Comparison of ENCODE assay signal across 8 cellular contexts in the genomic region with DNA sequence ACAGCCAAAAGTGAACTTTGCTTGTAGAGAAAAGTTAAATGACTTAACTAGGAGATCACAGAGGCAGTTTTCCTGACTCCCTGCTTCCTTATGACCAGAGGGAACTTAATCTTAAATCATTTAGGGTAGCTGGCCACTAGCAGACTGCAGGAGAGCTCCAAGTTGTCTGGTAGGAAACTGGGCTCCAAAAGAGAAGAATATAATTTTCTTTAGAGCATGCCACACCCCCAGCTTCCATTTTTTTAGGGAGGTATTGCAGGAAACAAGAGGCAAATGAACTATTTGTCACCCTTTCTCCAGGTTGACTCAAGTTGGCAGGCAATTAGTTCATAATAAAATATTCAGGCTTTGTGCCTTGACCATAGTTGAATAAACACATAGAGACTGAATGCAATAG. TPM values are rescaled to one million over a fixed set of nuclear protein-coding genes. Genes with fewer than 3 reads are reported as not detected.
DNase-seq lines count a peak whose midpoint lies in the region; ATAC-seq lines count a peak whose summit lies in the region.

No MANE protein-coding gene starts in this region.

- H3K27me3 ChIP-seq in mucosa of stomach (ENCODE audit: control insufficient read depth, insufficient read depth, low read length) = no peaks in the 10 kb centered on the region

- H3K27me3 Mint-ChIP-seq in central memory CD8-positive, alpha-beta T cell = no peaks in the 10 kb centered on the region

- H3K9ac ChIP-seq in mucosa of stomach (ENCODE audit: low read length) = peak overlapping the region; percentile 93

- H3K4me3 ChIP-seq in mucosa of stomach (ENCODE audit: low read length) = peak overlapping the region; percentile 56

- peak overlapping the region; percentile 92 for H3K4me3 Mint-ChIP-seq in central memory CD8-positive, alpha-beta T cell

- H3K36me3 Mint-ChIP-seq in central memory CD8-positive, alpha-beta T cell (ENCODE audit: insufficient read depth) = peaks cover 24% of the 10 kb centered on the region

- DNase-seq in AG08395 (ENCODE audit: low spot score) (peak; percentile 11), KG1 (lab: John Stamatoyannopoulos, UW) (peak; percentile 14), mesenteric fat pad (ENCODE audit: low spot score) (no peak), globus pallidus (ENCODE audit: low spot score) (no peak), NCI-H1417 treated with DMSO at 0.1 percent for 48 hours (lab: John Stamatoyannopoulos, UW) (no peak)
- no peak for DNase-seq in central memory CD8-positive, alpha-beta T cell (ENCODE audit: low spot score in 2 of 2)

- H3K4me1 Mint-ChIP-seq in central memory CD8-positive, alpha-beta T cell = peaks cover 50% of the 10 kb centered on the region

- H3K27ac Mint-ChIP-seq in central memory CD8-positive, alpha-beta T cell (ENCODE audit: low read depth) = peak overlapping the region; percentile 98

- no peaks in the 10 kb centered on the region for H3K4me1 ChIP-seq in mucosa of stomach (ENCODE audit: control insufficient read depth, insufficient read depth, low read length)

- H3K9me3 ChIP-seq in mucosa of stomach (ENCODE audit: control insufficient read depth, low read length) = no peaks in the 10 kb centered on the region

- no peak for ATAC-seq in central memory CD8-positive, alpha-beta T cell (replicated peaks; ENCODE audit: extremely low read depth, poor library complexity, severe bottlenecking)
- no peak for ATAC-seq in HG03039 (IDR thresholded peaks at IDR 0.05; ENCODE audit: unreplicated experiment)

- H3K9me3 Mint-ChIP-seq in central memory CD8-positive, alpha-beta T cell = no peaks in the 10 kb centered on the region

- H3K36me3 ChIP-seq in mucosa of stomach (ENCODE audit: control insufficient read depth, insufficient read depth, low read length) = no peaks in the 10 kb centered on the region

RNA-seq across cellular contexts. Expression of a gene that starts 2.6 kb away (rescaled TPM):
- 7.7 TPM for total RNA-seq in mesenteric fat pad

RNA-seq across cellular contexts. Expression of a gene that starts 2.9 kb away (rescaled TPM):
- total RNA-seq in mesenteric fat pad = 0.32 TPM

Comparison
In these comparisons a context has a peak if more than half of its experiments do, and no peak if none do; other contexts are left out.
1. DNase-seq: peak in AG08395 (single experiment) and KG1 (single experiment); none in central memory CD8-positive, alpha-beta T cell (0 of 2), mesenteric fat pad (single experiment), globus pallidus (single experiment) and NCI-H1417 treated with DMSO at 0.1 percent for 48 hours (single experiment).